1 cellular context compared by ENCODE assay signal in genomic region chr2:205704101-205704741, GRCh38.
A peak's percentile ranks its signal among the peaks of the same experiment; 100 is the strongest.
TF ChIP-seq lines count a peak whose summit lies in the region.

No MANE protein-coding gene starts in this region.

TF ChIP-seq in HepG2, 621 proteins besides CTCF, POLR2A, EP300 and RAD21 (continued from another document):
- TF ChIP-seq, protein P1, sequence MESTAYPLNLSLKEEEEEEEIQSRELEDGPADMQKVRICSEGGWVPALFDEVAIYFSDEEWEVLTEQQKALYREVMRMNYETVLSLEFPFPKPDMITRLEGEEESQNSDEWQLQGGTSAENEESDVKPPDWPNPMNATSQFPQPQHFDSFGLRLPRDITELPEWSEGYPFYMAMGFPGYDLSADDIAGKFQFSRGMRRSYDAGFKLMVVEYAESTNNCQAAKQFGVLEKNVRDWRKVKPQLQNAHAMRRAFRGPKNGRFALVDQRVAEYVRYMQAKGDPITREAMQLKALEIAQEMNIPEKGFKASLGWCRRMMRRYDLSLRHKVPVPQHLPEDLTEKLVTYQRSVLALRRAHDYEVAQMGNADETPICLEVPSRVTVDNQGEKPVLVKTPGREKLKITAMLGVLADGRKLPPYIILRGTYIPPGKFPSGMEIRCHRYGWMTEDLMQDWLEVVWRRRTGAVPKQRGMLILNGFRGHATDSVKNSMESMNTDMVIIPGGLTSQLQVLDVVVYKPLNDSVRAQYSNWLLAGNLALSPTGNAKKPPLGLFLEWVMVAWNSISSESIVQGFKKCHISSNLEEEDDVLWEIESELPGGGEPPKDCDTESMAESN (CRISPR knock-in tag; conservative IDR thresholded peaks at IDR 0.05) = no peak
- TF ChIP-seq ZBTB21 (CRISPR knock-in tag; IDR thresholded peaks at IDR 0.05) (no peak), ZNF589 (CRISPR knock-in tag; conservative IDR thresholded peaks at IDR 0.05) (no peak), IRF2 (CRISPR knock-in tag; IDR thresholded peaks at IDR 0.05) (no peak), RARA (CRISPR knock-in tag; IDR thresholded peaks at IDR 0.05) (peak; percentile 36; the same call in 1 of the 2 replicates), SALL2 (CRISPR knock-in tag; IDR thresholded peaks at IDR 0.05) (no peak), TARDBP (CRISPR knock-in tag; IDR thresholded peaks at IDR 0.05) (peak; percentile 44; the same call in 1 of the 2 replicates), PAXIP1 (CRISPR knock-in tag; conservative IDR thresholded peaks at IDR 0.05) (peak; percentile 78), PATZ1 (CRISPR knock-in tag; IDR thresholded peaks at IDR 0.05) (no peak), PHF5A (CRISPR knock-in tag; IDR thresholded peaks at IDR 0.05; ENCODE audit: low read depth, unreplicated experiment) (no peak), ZNF292 (CRISPR knock-in tag; IDR thresholded peaks at IDR 0.05; ENCODE audit: borderline replicate concordance, low read depth) (peak; percentile 68; the same call in 1 of the 2 replicates), ZNF331 (CRISPR knock-in tag; IDR thresholded peaks at IDR 0.05) (no peak), ARID3A (IDR thresholded peaks at IDR 0.05; ENCODE audit: low read depth, low read length) (no peak), KDM3A (CRISPR knock-in tag; IDR thresholded peaks at IDR 0.05; ENCODE audit: low read depth) (no peak), GATAD2A (CRISPR knock-in tag; IDR thresholded peaks at IDR 0.05) (peak; percentile 44), ATAD3A (CRISPR knock-in tag; IDR thresholded peaks at IDR 0.05) (no peak), ZGPAT (CRISPR knock-in tag; IDR thresholded peaks at IDR 0.05) (no peak), ZNF605 (CRISPR knock-in tag; IDR thresholded peaks at IDR 0.05) (0 out of 2 replicates have a peak, but pooled peaks have one; percentile 32), HNF4A (CRISPR knock-in tag; IDR thresholded peaks at IDR 0.05) (peak; percentile 73), PHF21A (CRISPR knock-in tag; IDR thresholded peaks at IDR 0.05) (peak; percentile 39; the same call in 1 of the 2 replicates), NR1H2 (CRISPR knock-in tag; IDR thresholded peaks at IDR 0.05; ENCODE audit: borderline replicate concordance, low read depth) (no peak), MBD4 (IDR thresholded peaks at IDR 0.05; ENCODE audit: borderline replicate concordance, low read length) (no peak), ZNF235 (CRISPR knock-in tag; IDR thresholded peaks at IDR 0.05; ENCODE audit: borderline replicate concordance) (no peak), ZNF674 (CRISPR knock-in tag; IDR thresholded peaks at IDR 0.05; ENCODE audit: low read depth) (no peak), SP1 (IDR thresholded peaks at IDR 0.05) (no peak), SP1 (CRISPR knock-in tag; IDR thresholded peaks at IDR 0.05) (no peak), SMAD9 (CRISPR knock-in tag; IDR thresholded peaks at IDR 0.05) (no peak), ZNF180 (CRISPR knock-in tag; IDR thresholded peaks at IDR 0.05; ENCODE audit: borderline replicate concordance, low read depth) (no peak), ARHGAP35 (CRISPR knock-in tag; IDR thresholded peaks at IDR 0.05; ENCODE audit: borderline replicate concordance) (no peak), FUBP1 (CRISPR knock-in tag; IDR thresholded peaks at IDR 0.05; ENCODE audit: borderline replicate concordance) (no peak)
- TF ChIP-seq, protein P2, sequence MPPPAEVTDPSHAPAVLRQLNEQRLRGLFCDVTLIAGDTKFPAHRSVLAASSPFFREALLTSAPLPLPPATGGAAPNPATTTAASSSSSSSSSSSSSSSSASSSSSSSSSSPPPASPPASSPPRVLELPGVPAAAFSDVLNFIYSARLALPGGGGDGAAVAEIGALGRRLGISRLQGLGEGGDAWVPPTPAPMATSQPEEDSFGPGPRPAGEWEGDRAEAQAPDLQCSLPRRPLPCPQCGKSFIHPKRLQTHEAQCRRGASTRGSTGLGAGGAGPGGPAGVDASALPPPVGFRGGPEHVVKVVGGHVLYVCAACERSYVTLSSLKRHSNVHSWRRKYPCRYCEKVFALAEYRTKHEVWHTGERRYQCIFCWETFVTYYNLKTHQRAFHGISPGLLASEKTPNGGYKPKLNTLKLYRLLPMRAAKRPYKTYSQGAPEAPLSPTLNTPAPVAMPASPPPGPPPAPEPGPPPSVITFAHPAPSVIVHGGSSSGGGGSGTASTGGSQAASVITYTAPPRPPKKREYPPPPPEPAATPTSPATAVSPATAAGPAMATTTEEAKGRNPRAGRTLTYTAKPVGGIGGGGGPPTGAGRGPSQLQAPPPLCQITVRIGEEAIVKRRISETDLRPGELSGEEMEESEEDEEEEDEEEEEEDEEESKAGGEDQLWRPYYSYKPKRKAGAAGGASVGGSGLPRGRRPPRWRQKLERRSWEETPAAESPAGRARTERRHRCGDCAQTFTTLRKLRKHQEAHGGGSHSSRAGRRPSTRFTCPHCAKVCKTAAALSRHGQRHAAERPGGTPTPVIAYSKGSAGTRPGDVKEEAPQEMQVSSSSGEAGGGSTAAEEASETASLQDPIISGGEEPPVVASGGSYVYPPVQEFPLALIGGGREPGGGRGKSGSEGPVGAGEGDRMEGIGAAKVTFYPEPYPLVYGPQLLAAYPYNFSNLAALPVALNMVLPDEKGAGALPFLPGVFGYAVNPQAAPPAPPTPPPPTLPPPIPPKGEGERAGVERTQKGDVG (CRISPR knock-in tag; IDR thresholded peaks at IDR 0.05; ENCODE audit: borderline replicate concordance) = no peak
